In genomic region chr5:134436523-134437339, GRCh38 we compare ENCODE assay signal across 8 cellular contexts. TPM values are rescaled to one million over a fixed set of nuclear protein-coding genes. Genes with fewer than 3 reads are reported as not detected.
DNase-seq lines count a peak whose midpoint lies in the region; ATAC-seq and TF ChIP-seq lines count a peak whose summit lies in the region.

No MANE protein-coding gene starts in this region.

- no peaks in the 10 kb centered on the region for H3K9me3 Mint-ChIP-seq in HFFc6
- H3K9me3 Mint-ChIP-seq in activated B cell treated with CpG ODN at 0.5 μM for 24 hours = no peaks in the 10 kb centered on the region

- peak overlapping the region; percentile 71 for H3K4me3 Mint-ChIP-seq in HFFc6
- peak overlapping the region; percentile 56 for H3K4me3 Mint-ChIP-seq in activated B cell treated with CpG ODN at 0.5 μM for 24 hours

- H3K4me3 ChIP-seq in GM12864 (ENCODE audit: low read depth, low read length) (no peak overlapping the region), choroid plexus epithelial cell (ENCODE audit: low read depth, low read length) (no peak overlapping the region)

- no peaks in the 10 kb centered on the region for H3K36me3 Mint-ChIP-seq in HFFc6 (ENCODE audit: low read depth)
- no peaks in the 10 kb centered on the region for H3K36me3 Mint-ChIP-seq in activated B cell treated with CpG ODN at 0.5 μM for 24 hours (ENCODE audit: low read depth)

- intact Hi-C loops in activated B cell treated with CpG ODN at 0.5 μM for 24 hours (cut with micrococcal nuclease) = loop anchor here (1.0 to 5.0 kb wide), 6 partner anchors 11 to 209 kb away; partner anchors contain the start of genes JADE2, PPP2CA and UBE2B

- TF ChIP-seq CTCF in GM12864 (IDR thresholded peaks at IDR 0.05; ENCODE audit: low read depth, low read length, missing control alignments) = no peak
- TF ChIP-seq CTCF in HFFc6 (IDR thresholded peaks at IDR 0.05) = no peak
- TF ChIP-seq CTCF in activated B cell treated with CpG ODN at 0.5 μM for 24 hours (IDR thresholded peaks at IDR 0.05) = no peak
- no peak for TF ChIP-seq CTCF in choroid plexus epithelial cell (conservative IDR thresholded peaks at IDR 0.05; ENCODE audit: low read depth, low read length)

- POLR2A ChIA-PET in activated B cell treated with CpG ODN at 0.5 μM for 24 hours (lab: Charles Lee) = interaction anchor here (0.6 to 2.6 kb wide), 13 partner anchors 10 to 124 kb away, joined by 3 to 31 read pairs (median 6); partner anchors contain the start of genes CDKN2AIPNL and JADE2

- H3K27ac Mint-ChIP-seq in HFFc6 = peak overlapping the region; percentile 98
- H3K27ac Mint-ChIP-seq in activated B cell treated with CpG ODN at 0.5 μM for 24 hours = peak overlapping the region; percentile 68

- H3K4me1 Mint-ChIP-seq in HFFc6 (ENCODE audit: low read depth) (peaks cover 72% of the 10 kb centered on the region), activated B cell treated with CpG ODN at 0.5 μM for 24 hours (peaks cover 25% of the 10 kb centered on the region)

- peak; percentile 38 for DNase-seq in GM12864 (ENCODE audit: low read depth)
- peak; percentile 97 for DNase-seq in HFFc6
- DNase-seq in NCI-H1417 (lab: John Stamatoyannopoulos, UW) = peak; percentile 58 to 90 (median 81)
- peak; percentile 64 for DNase-seq in activated B cell treated with CpG ODN at 0.5 μM for 24 hours
- DNase-seq in choroid plexus epithelial cell (ENCODE audit: low read depth) = peak; percentile 85
- DNase-seq in medulla oblongata (ENCODE audit: extremely low spot score) = peak; percentile 30
- peak; percentile 39 for DNase-seq in stimulated activated CD8-positive, alpha-beta memory T cell treated with anti-CD3 and anti-CD28 coated beads, Interleukin-4, amount 100 ng/mL, for 24 hours (ENCODE audit: low read depth)
- DNase-seq in cortex of kidney (lab: John Stamatoyannopoulos, UW) = no peak

- CTCF ChIA-PET in activated B cell treated with CpG ODN at 0.5 μM for 24 hours (lab: Charles Lee) = interaction anchor here (1.0 to 1.7 kb wide), 4 partner anchors 8 to 141 kb away, joined by 4 to 5 read pairs (median 5); partner anchors contain the start of gene CDKN2AIPNL

- H3K27me3 Mint-ChIP-seq in HFFc6 (ENCODE audit: insufficient read depth) (no peaks in the 10 kb centered on the region; the same call in 1 of the 2 replicates), activated B cell treated with CpG ODN at 0.5 μM for 24 hours (no peaks in the 10 kb centered on the region)

- ATAC-seq in activated B cell treated with CpG ODN at 0.5 μM for 24 hours (ENCODE audit: low read depth) = peak; percentile 95

RNA-seq across cellular contexts. Expression of gene CDKN2AIPNL, which starts 25.1 kb away (rescaled TPM):
- total RNA-seq in HFFc6 (2021; fragmentation: NEBNext Ultra II Directional; extraction: Animal tissue kit (Norgen Biotek cat#: 25700)) = 10 to 100 TPM; 23.3 to 30.2 (median 28.4) TPM
- 21.6 and 22.4 TPM in 2 replicates for total RNA-seq in activated B cell treated with CpG ODN at 0.5 μM for 24 hours
